ENCODE assay signal across 1 cellular context in genomic region chrX:47278684-47279083, GRCh38.
TF ChIP-seq lines count a peak whose summit lies in the region.

No MANE protein-coding gene starts in this region.

TF ChIP-seq in HepG2, 621 proteins besides CTCF, POLR2A, EP300 and RAD21:
- TF ChIP-seq GATAD2A (CRISPR knock-in tag; IDR thresholded peaks at IDR 0.05), result no peak
- TF ChIP-seq TEAD3 (CRISPR knock-in tag; optimal IDR thresholded peaks at IDR 0.05; ENCODE audit: borderline replicate concordance), result peak; percentile 34
